10 cellular contexts compared by ENCODE assay signal in genomic region chr5:126414874-126415502, GRCh38. TPM values are rescaled to one million over a fixed set of nuclear protein-coding genes. Genes with fewer than 3 reads are reported as not detected.
DNase-seq lines count a peak whose midpoint lies in the region; ATAC-seq and TF ChIP-seq lines count a peak whose summit lies in the region.
"Had no signal": no experiment of that assay in that cellular context is flagged by ENCODE, and none has a peak within 500 bp of the region (broad histone marks: within the 10 kb centered on the region; RNA-seq: fewer than 3 reads in every experiment).

No MANE protein-coding gene starts in this region.

- H3K27ac ChIP-seq in ascending aorta, result peak overlapping the region; percentile 77 to 78

- peaks cover 13% of the 10 kb centered on the region for H3K4me1 Mint-ChIP-seq in stimulated activated memory B cell treated with anti-CD40 and anti-IgM and Interleukin-4, amounts not matched to agents 10 μg/mL and 1 μg/mL and 100 μg/mL, for 72 hours

- no peak for TF ChIP-seq CTCF in ascending aorta (IDR thresholded peaks at IDR 0.05)

- H3K27me3 Mint-ChIP-seq in stimulated activated memory B cell treated with anti-CD40 and anti-IgM and Interleukin-4, amounts not matched to agents 10 μg/mL and 1 μg/mL and 100 μg/mL, for 72 hours, result peaks cover 54% of the 10 kb centered on the region

- no peak overlapping the region for H3K27ac Mint-ChIP-seq in stimulated activated memory B cell treated with anti-CD40 and anti-IgM and Interleukin-4, amounts not matched to agents 10 μg/mL and 1 μg/mL and 100 μg/mL, for 72 hours

- no peaks in the 10 kb centered on the region for H3K9me3 ChIP-seq in ascending aorta

- intact Hi-C loops in ascending aorta (cut with DNase I), result loop anchor here (2.0 to 5.0 kb wide), 2 partner anchors 30 to 122 kb away; no protein-coding TSS in a partner anchor

- DNase-seq in AG08396 (ENCODE audit: low spot score), result peak; percentile 51
- DNase-seq in ascending aorta (ENCODE audit: low spot score in 2 of 2), result peak in 1 of 2 donors; percentile 82
- peak; percentile 37 for DNase-seq in glomerular visceral epithelial cell (ENCODE audit: extremely low spot score)
- peak; percentile 90 for DNase-seq in pons (ENCODE audit: low spot score)
- no peak for DNase-seq in SW 1271 (lab: John Stamatoyannopoulos, UW)
- DNase-seq in germinal center (ENCODE audit: low spot score), result no peak
- DNase-seq: NCI-H2081 treated with DMSO at 0.1 percent for 48 hours had no signal

- peaks cover 15% of the 10 kb centered on the region for H3K9me3 Mint-ChIP-seq in stimulated activated memory B cell treated with anti-CD40 and anti-IgM and Interleukin-4, amounts not matched to agents 10 μg/mL and 1 μg/mL and 100 μg/mL, for 72 hours

- H3K36me3 Mint-ChIP-seq in stimulated activated memory B cell treated with anti-CD40 and anti-IgM and Interleukin-4, amounts not matched to agents 10 μg/mL and 1 μg/mL and 100 μg/mL, for 72 hours, result peaks cover 6% of the 10 kb centered on the region

- no peaks in the 10 kb centered on the region for H3K36me3 ChIP-seq in ascending aorta

- H3K4me3 Mint-ChIP-seq in stimulated activated memory B cell treated with anti-CD40 and anti-IgM and Interleukin-4, amounts not matched to agents 10 μg/mL and 1 μg/mL and 100 μg/mL, for 72 hours, result no peak overlapping the region

- H3K4me1 ChIP-seq in ascending aorta, result peaks cover 13 to 33% of the 10 kb centered on the region in 2 donors

- no peak for ATAC-seq in GM18858 (IDR thresholded peaks at IDR 0.05; ENCODE audit: unreplicated experiment)
- ATAC-seq in stimulated activated memory B cell treated with anti-CD40 and anti-IgM and Interleukin-4, amounts not matched to agents 10 μg/mL and 1 μg/mL and 100 μg/mL, for 72 hours, result no peak
- ATAC-seq: GM12878 had no signal

- peak overlapping the region in 1 of 2 donors; percentile 33 for H3K4me3 ChIP-seq in ascending aorta
- H3K4me3 ChIP-seq: GM12878 had no signal

- no peaks in the 10 kb centered on the region for H3K27me3 ChIP-seq in ascending aorta

RNA-seq across cellular contexts. Expression of gene GRAMD2B, which starts 8.2 kb away (rescaled TPM):
- total RNA-seq in ascending aorta, result 55.6 TPM

Comparison
In these comparisons a context has a peak if more than half of its experiments do, and no peak if none do; other contexts are left out.
1. DNase-seq: peak in AG08396 (single experiment), glomerular visceral epithelial cell (single experiment) and pons (single experiment); none in SW 1271 (0 of 2) and germinal center (single experiment).